9 cellular contexts compared by ENCODE assay signal in genomic region chr13:101415358-101416174, GRCh38. TPM values are rescaled to one million over a fixed set of nuclear protein-coding genes. Genes with fewer than 3 reads are reported as not detected.
DNase-seq lines count a peak whose midpoint lies in the region; FAIRE-seq lines count a peak whose summit lies in the region.
"Had no signal": no experiment of that assay in that cellular context is flagged by ENCODE, and none has a peak within 500 bp of the region (broad histone marks: within the 10 kb centered on the region; RNA-seq: fewer than 3 reads in every experiment).

No MANE protein-coding gene starts in this region.

- H3K4me1 ChIP-seq in adipocyte (ENCODE audit: control insufficient read depth, insufficient read depth, low read length) (peaks cover 9% of the 10 kb centered on the region), iPS-18a (ENCODE audit: control insufficient read depth, low read depth, low read length) (no peaks in the 10 kb centered on the region)

- H3K9ac ChIP-seq in adipocyte (ENCODE audit: low read length): no peak overlapping the region
- H3K9ac ChIP-seq in iPS-18a (ENCODE audit: low read length): no peak overlapping the region

- H3K27me3 ChIP-seq in adipocyte (replicated peaks; ENCODE audit: control insufficient read depth, insufficient read depth, low read length) (no peaks in the 10 kb centered on the region), iPS-18a (ENCODE audit: control insufficient read depth, insufficient read depth, low read length) (peaks cover 37% of the 10 kb centered on the region)

- peak; percentile 7 for DNase-seq in NCI-H1436 (lab: John Stamatoyannopoulos, UW)
- no peak for DNase-seq in NCI-H1436 treated with DMSO at 0.1 percent for 48 hours (lab: John Stamatoyannopoulos, UW)
- no peak for DNase-seq in adipocyte (ENCODE audit: low read depth)
- DNase-seq in stimulated activated naive CD4-positive, alpha-beta T cell (lab: John Stamatoyannopoulos, UW): no peak
- DNase-seq in cerebellar nuclear complex (lab: John Stamatoyannopoulos, UW): no peak
- DNase-seq in urothelium cell line (ENCODE audit: low spot score): no peak

- no peak overlapping the region for H3K27ac ChIP-seq in iPS-18a (ENCODE audit: low read length)
- peak overlapping the region; percentile 54 for H3K27ac ChIP-seq in temporal lobe (ENCODE audit: low read depth, low read length)
- H3K27ac ChIP-seq: 22Rv1 had no signal

- H3K9me3 ChIP-seq in adipocyte (ENCODE audit: control insufficient read depth, low read length) (no peaks in the 10 kb centered on the region), iPS-18a (ENCODE audit: control insufficient read depth, low read depth, low read length) (no peaks in the 10 kb centered on the region)

- H3K36me3 ChIP-seq in adipocyte (ENCODE audit: control insufficient read depth, insufficient read depth, low read length, severe bottlenecking): no peaks in the 10 kb centered on the region
- no peaks in the 10 kb centered on the region for H3K36me3 ChIP-seq in iPS-18a (ENCODE audit: control insufficient read depth, low read depth, low read length)

- no peak for FAIRE-seq in urothelium cell line (lab: Jason Lieb, UNC)

- H3K4me3 ChIP-seq in adipocyte (ENCODE audit: low read length) (peak overlapping the region; percentile 88), iPS-18a (ENCODE audit: low read length) (peak overlapping the region; percentile 67)

RNA-seq across cellular contexts. Expression of gene NALCN, which starts 0.7 kb away (rescaled TPM):
- 27.8 TPM for total RNA-seq in temporal lobe

RNA-seq across cellular contexts. Expression of gene ITGBL1, which starts 36.9 kb away (rescaled TPM):
- total RNA-seq in temporal lobe: 2.2 TPM
